ENCODE assay signal across 9 cellular contexts in genomic region chr1:72285074-72285425, GRCh38. TPM values are rescaled to one million over a fixed set of nuclear protein-coding genes. Genes with fewer than 3 reads are reported as not detected.
DNase-seq lines count a peak whose midpoint lies in the region; ATAC-seq and TF ChIP-seq lines count a peak whose summit lies in the region.
"Had no signal": no experiment of that assay in that cellular context is flagged by ENCODE, and none has a peak within 500 bp of the region (broad histone marks: within the 10 kb centered on the region; RNA-seq: fewer than 3 reads in every experiment).

No MANE protein-coding gene starts in this region.

- DNase-seq in left ventricle myocardium inferior: no peak
- no peak for DNase-seq in Right ventricle myocardium inferior (ENCODE audit: missing footprints)
- peak; percentile 82 for DNase-seq in cerebellar cortex (ENCODE audit: low spot score)
- no peak for DNase-seq in thyroid gland
- no peak for DNase-seq in activated CD4-positive, alpha-beta T cell treated with anti-CD3 and anti-CD28 coated beads for 1 hour

- TF ChIP-seq CTCF in left ventricle myocardium inferior (IDR thresholded peaks at IDR 0.05; ENCODE audit: borderline replicate concordance) (no peak), thyroid gland (IDR thresholded peaks at IDR 0.05) (no peak)

- H3K27ac ChIP-seq in left ventricle myocardium inferior (replicated peaks) (peak overlapping the region; percentile 96), thyroid gland (no peak overlapping the region)

- intact Hi-C loops in left ventricle myocardium inferior (cut with micrococcal nuclease): no loop called here
- intact Hi-C loops in Right ventricle myocardium inferior (cut with DNase I): loop anchor here (10.0 kb wide), 2 partner anchors 160 to 430 kb away; no protein-coding TSS in a partner anchor
- intact Hi-C loops in thyroid gland (cut with DNase I): no loop called here

- H3K27me3 ChIP-seq in left ventricle myocardium inferior (ENCODE audit: low read depth) (no peaks in the 10 kb centered on the region), mononuclear cell (ENCODE audit: insufficient read depth, low read length) (peaks cover 3% of the 10 kb centered on the region), thyroid gland (no peaks in the 10 kb centered on the region)

- 10 to 26% methylated on average over 3 of the region's 3 CpGs for WGBS in thyroid gland, 2 donors

- H3K9me3 ChIP-seq in left ventricle myocardium inferior (replicated peaks) (no peaks in the 10 kb centered on the region), mononuclear cell (ENCODE audit: low read depth, low read length) (no peaks in the 10 kb centered on the region), thyroid gland (no peaks in the 10 kb centered on the region)

- ATAC-seq in Right ventricle myocardium inferior: no peak
- ATAC-seq in HG02642 (IDR thresholded peaks at IDR 0.05; ENCODE audit: poor library complexity, unreplicated experiment): no peak
- ATAC-seq in GM18873 (IDR thresholded peaks at IDR 0.05; ENCODE audit: low FRiP score, unreplicated experiment): no peak

- no peak for TF ChIP-seq POLR2A in thyroid gland (IDR thresholded peaks at IDR 0.05)

- H3K4me3 ChIP-seq in left ventricle myocardium inferior (peak overlapping the region; percentile 85), mononuclear cell (ENCODE audit: low read length) (peak overlapping the region; percentile 67), thyroid gland (replicated peaks in 1 of 3) (no peak overlapping the region)

- peaks cover 36% of the 10 kb centered on the region for H3K4me1 ChIP-seq in left ventricle myocardium inferior
- H3K4me1 ChIP-seq in mononuclear cell (ENCODE audit: insufficient read depth, low read length): peaks cover 38% of the 10 kb centered on the region
- peaks cover 0 to 6% of the 10 kb centered on the region in 2 donors for H3K4me1 ChIP-seq in thyroid gland

- H3K36me3 ChIP-seq in left ventricle myocardium inferior (no peaks in the 10 kb centered on the region), thyroid gland (no peaks in the 10 kb centered on the region)

RNA-seq across cellular contexts. Expression of gene NEGR1, which starts 2.7 kb away (rescaled TPM):
- total RNA-seq in left ventricle myocardium inferior: 9.7 TPM
- total RNA-seq in Right ventricle myocardium inferior: 15.2 TPM
- 0.31 TPM for total RNA-seq in mononuclear cell
- 10 to 100 TPM in 2 of 4 donors, 1 to 10 TPM in 2; 4.1 to 12.4 (median 10.2) TPM for total RNA-seq in thyroid gland
- total RNA-seq: activated T-helper 1 cell treated with anti-CD3 and anti-CD28 coated beads, Interleukin-12 subunit alpha, Interleukin-12 subunit beta, Interleukin-2, Interleukin-4 antibody, amounts not matched to agents 30 ng/mL and 10 ng/mL and 1 ng/mL, durations not matched to agents 14 hours and 24 hours and 36 hours had no signal

Comparison
In these comparisons a context has a peak if more than half of its experiments do, and no peak if none do; other contexts are left out.
1. H3K4me3 ChIP-seq: peak in left ventricle myocardium inferior (single experiment) and mononuclear cell (single experiment); none in thyroid gland (0 of 3).